In genomic region chr9:126125177-126125576, GRCh38 we compare ENCODE assay signal across 1 cellular context.
TF ChIP-seq lines count a peak whose summit lies in the region.

No MANE protein-coding gene starts in this region.

TF ChIP-seq in SK-N-SH treated with all-trans-retinoic acid at 6 μM for 48 hours, 23 proteins besides CTCF, POLR2A, EP300 and RAD21 (continued from another document):
- TF ChIP-seq, protein P1, sequence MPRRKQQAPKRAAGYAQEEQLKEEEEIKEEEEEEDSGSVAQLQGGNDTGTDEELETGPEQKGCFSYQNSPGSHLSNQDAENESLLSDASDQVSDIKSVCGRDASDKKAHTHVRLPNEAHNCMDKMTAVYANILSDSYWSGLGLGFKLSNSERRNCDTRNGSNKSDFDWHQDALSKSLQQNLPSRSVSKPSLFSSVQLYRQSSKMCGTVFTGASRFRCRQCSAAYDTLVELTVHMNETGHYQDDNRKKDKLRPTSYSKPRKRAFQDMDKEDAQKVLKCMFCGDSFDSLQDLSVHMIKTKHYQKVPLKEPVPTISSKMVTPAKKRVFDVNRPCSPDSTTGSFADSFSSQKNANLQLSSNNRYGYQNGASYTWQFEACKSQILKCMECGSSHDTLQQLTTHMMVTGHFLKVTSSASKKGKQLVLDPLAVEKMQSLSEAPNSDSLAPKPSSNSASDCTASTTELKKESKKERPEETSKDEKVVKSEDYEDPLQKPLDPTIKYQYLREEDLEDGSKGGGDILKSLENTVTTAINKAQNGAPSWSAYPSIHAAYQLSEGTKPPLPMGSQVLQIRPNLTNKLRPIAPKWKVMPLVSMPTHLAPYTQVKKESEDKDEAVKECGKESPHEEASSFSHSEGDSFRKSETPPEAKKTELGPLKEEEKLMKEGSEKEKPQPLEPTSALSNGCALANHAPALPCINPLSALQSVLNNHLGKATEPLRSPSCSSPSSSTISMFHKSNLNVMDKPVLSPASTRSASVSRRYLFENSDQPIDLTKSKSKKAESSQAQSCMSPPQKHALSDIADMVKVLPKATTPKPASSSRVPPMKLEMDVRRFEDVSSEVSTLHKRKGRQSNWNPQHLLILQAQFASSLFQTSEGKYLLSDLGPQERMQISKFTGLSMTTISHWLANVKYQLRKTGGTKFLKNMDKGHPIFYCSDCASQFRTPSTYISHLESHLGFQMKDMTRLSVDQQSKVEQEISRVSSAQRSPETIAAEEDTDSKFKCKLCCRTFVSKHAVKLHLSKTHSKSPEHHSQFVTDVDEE (CRISPR knock-in tag; IDR thresholded peaks at IDR 0.05) = peak; percentile 39; the same call in 1 of the 2 replicates
- TF ChIP-seq CSDC2 (CRISPR knock-in tag; IDR thresholded peaks at IDR 0.05) = no peak
- TF ChIP-seq ZNF565 (CRISPR knock-in tag; conservative IDR thresholded peaks at IDR 0.05; ENCODE audit: low read depth) = no peak
